8 cellular contexts compared by ENCODE assay signal in genomic region chr9:134136117-134136996, GRCh38. TPM values are rescaled to one million over a fixed set of nuclear protein-coding genes. Genes with fewer than 3 reads are reported as not detected.
DNase-seq lines count a peak whose midpoint lies in the region; ATAC-seq, FAIRE-seq and TF ChIP-seq lines count a peak whose summit lies in the region.

No MANE protein-coding gene starts in this region.

- peaks cover 42% of the 10 kb centered on the region for H3K36me3 Mint-ChIP-seq in stimulated activated effector memory CD8-positive, alpha-beta T cell treated with anti-CD3 and anti-CD28 coated beads, Interleukin-12 subunit alpha, Interleukin-12 subunit beta, amount 100 ng/mL, for 72 hours

- H3K4me1 Mint-ChIP-seq in stimulated activated effector memory CD8-positive, alpha-beta T cell treated with anti-CD3 and anti-CD28 coated beads, Interleukin-12 subunit alpha, Interleukin-12 subunit beta, amount 100 ng/mL, for 72 hours = peaks cover 49% of the 10 kb centered on the region

- RAD21 ChIA-PET in GM12878 (lab: Charles Lee; ENCODE audit: unreplicated experiment) = interaction anchor here (0.7 to 1.0 kb wide), 2 partner anchors 26 to 111 kb away, joined by 5 to 7 read pairs; partner anchors contain the start of gene BRD3OS

- H3K9me3 Mint-ChIP-seq in stimulated activated effector memory CD8-positive, alpha-beta T cell treated with anti-CD3 and anti-CD28 coated beads, Interleukin-12 subunit alpha, Interleukin-12 subunit beta, amount 100 ng/mL, for 72 hours = no peaks in the 10 kb centered on the region

- DNase-seq in GM10248 (ENCODE audit: extremely low spot score) = peak; percentile 41
- DNase-seq in NAMALWA (ENCODE audit: low spot score) = peak; percentile 28
- no peak for DNase-seq in GM12878 (ENCODE audit: low read depth, low spot score)
- peak; percentile 12 for DNase-seq in kidney glomerular epithelial cell (lab: John Stamatoyannopoulos, UW)
- peak; percentile 8 to 60 for DNase-seq in stimulated activated effector memory CD8-positive, alpha-beta T cell treated with anti-CD3 and anti-CD28 coated beads, Interleukin-12 subunit alpha, Interleukin-12 subunit beta, amount 100 ng/mL, for 72 hours (ENCODE audit: low spot score in 2 of 2)
- DNase-seq in D721Med (ENCODE audit: insufficient read length, low spot score) = no peak
- no peak for DNase-seq in 8988T

- H3K27me3 ChIP-seq in GM12878 (replicated peaks in 1 of 2; ENCODE audit: control insufficient read depth in 2 of 2, insufficient read depth in 2 of 2, low read length in 1 of 2) = no peaks in the 10 kb centered on the region

- H3K27ac Mint-ChIP-seq in stimulated activated effector memory CD8-positive, alpha-beta T cell treated with anti-CD3 and anti-CD28 coated beads, Interleukin-12 subunit alpha, Interleukin-12 subunit beta, amount 100 ng/mL, for 72 hours = peak overlapping the region; percentile 93

- SMC1A ChIA-PET in GM12878 (lab: Charles Lee; ENCODE audit: uncharacterized antibody, unreplicated experiment) = interaction anchor here (0.9 to 1.1 kb wide), 3 partner anchors 12 to 62 kb away, joined by 3 to 5 read pairs (median 3); partner anchors contain the start of gene RNU6ATAC

- H3K4me1 ChIP-seq in GM12878 (ENCODE audit: control insufficient read depth, insufficient read depth, low read length) = peaks cover 7% of the 10 kb centered on the region

- no peaks in the 10 kb centered on the region for H3K9me3 ChIP-seq in GM12878 (replicated peaks; ENCODE audit: control insufficient read depth, insufficient read depth, low read length)

- WGBS in GM12878 (ENCODE audit: insufficient coverage, insufficient replicate concordance, low lambda C conversion rate, missing lambda C conversion rate) = under 1% methylated on average over 46 of the region's 93 CpGs

- 0 out of 2 replicates have a peak, but pooled peaks have one; percentile 22 for TF ChIP-seq POLR2A in GM12878 (IDR thresholded peaks at IDR 0.05; ENCODE audit: low read depth, low read length)

- no peak for FAIRE-seq in GM12878 (lab: Jason Lieb, UNC)
- no peak for FAIRE-seq in D721Med (lab: Jason Lieb, UNC)

- H2AFZ ChIP-seq in GM12878 (ENCODE audit: control insufficient read depth, low read depth, low read length) = no peak overlapping the region

- peak overlapping the region; percentile 49 for H3K27ac ChIP-seq in GM12878 (ENCODE audit: control insufficient read depth, insufficient read depth)

- TF ChIP-seq RAD21 in GM12878 (IDR thresholded peaks at IDR 0.05; ENCODE audit: insufficient read depth, low read depth, low read length) = no peak

- no peak for TF ChIP-seq EP300 in GM12878 (IDR thresholded peaks at IDR 0.05; ENCODE audit: borderline replicate concordance in 1 of 2, control insufficient read depth in 1 of 2, low read depth in 2 of 2, low read length in 2 of 2)

- TF ChIP-seq CTCF in GM10248 (IDR thresholded peaks at IDR 0.05; ENCODE audit: control extremely low read depth, extremely low read depth, low read depth, missing control alignments) (no peak), GM12878 (IDR thresholded peaks at IDR 0.05 in 2 of 3, conservative IDR thresholded peaks at IDR 0.05 in 1 of 3; ENCODE audit: control insufficient read depth in 2 of 3, extremely low read depth in 1 of 3, insufficient read depth in 1 of 3, low read depth in 3 of 3, low read length in 3 of 3) (no peak), D721Med (IDR thresholded peaks at IDR 0.05; ENCODE audit: insufficient read depth, missing control alignments) (no peak)

- CTCF ChIA-PET in GM10248 (lab: Yijun Ruan, JAX) = interaction anchor here (0.7 to 1.5 kb wide), 4 partner anchors 13 to 143 kb away, joined by 3 to 6 read pairs (median 3); no protein-coding TSS in a partner anchor
- CTCF ChIA-PET in GM12878 (lab: Yijun Ruan, JAX) = interaction anchor here (0.7 to 1.3 kb wide), 5 partner anchors 26 to 307 kb away, joined by 4 to 5 read pairs (median 5); partner anchors contain the start of gene RNU6ATAC

- H3K79me2 ChIP-seq in GM12878 (ENCODE audit: control insufficient read depth, insufficient read depth, low read length) = peaks cover 39% of the 10 kb centered on the region

- POLR2A ChIA-PET in GM10248 (lab: Yijun Ruan, JAX) (no interaction called here), GM12878 (lab: Charles Lee) (interaction anchor here (0.5 to 1.1 kb wide), 4 partner anchors 14 to 112 kb away, joined by 3 read pairs; partner anchors contain the start of gene RNU6ATAC)

- peak overlapping the region; percentile 88 for H3K4me3 ChIP-seq in GM12878

- H3K9ac ChIP-seq in GM12878 (ENCODE audit: control insufficient read depth, insufficient read depth, low read length) = peak overlapping the region; percentile 75

- peak overlapping the region; percentile 88 for H3K4me3 Mint-ChIP-seq in stimulated activated effector memory CD8-positive, alpha-beta T cell treated with anti-CD3 and anti-CD28 coated beads, Interleukin-12 subunit alpha, Interleukin-12 subunit beta, amount 100 ng/mL, for 72 hours

- H4K20me1 ChIP-seq in GM12878 (ENCODE audit: control insufficient read depth, insufficient read depth) = peaks cover 4% of the 10 kb centered on the region; the same call in 1 of the 2 replicates

- in situ Hi-C loops in GM12878 (cut with MboI) = no loop called here

- ATAC-seq in GM21723 (IDR thresholded peaks at IDR 0.05; ENCODE audit: unreplicated experiment) (peak; percentile 20), GM12878 (peak; percentile 4; the same call in 2 of the 3 replicates)
- ATAC-seq in stimulated activated effector memory CD8-positive, alpha-beta T cell treated with anti-CD3 and anti-CD28 coated beads, Interleukin-12 subunit alpha, Interleukin-12 subunit beta, amount 100 ng/mL, for 72 hours = peak; percentile 15

- intact Hi-C loops in GM12878 (cut with micrococcal nuclease; ENCODE audit: unreplicated experiment) = loop anchor here (2.0 kb wide), 1 partner anchor 28 kb away; the partner anchor contains the start of gene RNU6ATAC

- no TSS peak for BruUV-seq in GM12878 (replicated peaks; lab: Mats Ljungman, UMichigan)

- peaks cover 0 to 4% of the 10 kb centered on the region in 2 experiments; a peak in 3 of 4 replicates for H3K36me3 ChIP-seq in GM12878 (ENCODE audit: control insufficient read depth in 2 of 2, insufficient read depth in 2 of 2, low read length in 1 of 2)

- H3K4me2 ChIP-seq in GM12878 (ENCODE audit: control insufficient read depth, insufficient read depth) = peak overlapping the region; percentile 80

TF ChIP-seq in GM12878, 131 proteins besides CTCF, POLR2A, EP300 and RAD21 (continues in another document):
- no peak for TF ChIP-seq E2F8 (IDR thresholded peaks at IDR 0.05; ENCODE audit: low read depth, partially characterized antibody)
- TF ChIP-seq ESRRA (IDR thresholded peaks at IDR 0.05; ENCODE audit: low read length) = no peak

RNA-seq across cellular contexts. Expression of gene WDR5, which starts 0.5 kb away (rescaled TPM):
- 25.9 and 34.3 TPM in 2 replicates for total RNA-seq in GM12878 (2013; cell fraction: nucleolus; rRNA removed)
- total RNA-seq in GM12878 (2014; rRNA removed) (27.6 and 33.2 TPM in 2 replicates), GM12878 (2014; rRNA removed; fragmentation: Illumina TruSeq; extraction: Trizol) (24.0 and 27.0 TPM in 2 replicates), GM12878 (2021) (43.7 and 43.9 TPM in 2 replicates)
- 13.2 TPM for polyA plus RNA-seq in GM12878 (2011; ENCODE audit: low read depth)
- polyA plus RNA-seq in GM12878 (2011; rRNA removed) (25.5 and 29.0 TPM in 2 replicates), GM12878 (2014; fragmentation: Illumina TruSeq; extraction: Trizol) (30.7 and 33.1 TPM in 2 replicates), GM12878 (2014; fragmentation: Nextera tagmentation; extraction: Ambion mirVana) (1 to 10 TPM; 1.4 to 3.8 TPM), GM12878 (2014; rRNA removed) (37.1 and 44.9 TPM in 2 replicates), GM12878 (2016; fragmentation: Nextera tagmentation; extraction: Ambion mirVana) (10 to 100 TPM; 36.9 to 42.7 TPM)
- 33.1 and 40.0 TPM in 2 replicates for polyA plus RNA-seq in GM12878 (2011; cell fraction: cytosol; rRNA removed)
- polyA plus RNA-seq in GM12878 (2011; cell fraction: nucleus; rRNA removed) = 61.7 and 83.0 TPM in 2 replicates
- 22.4 and 23.7 TPM in 2 replicates for polyA plus RNA-seq in GM12878 (2012)
- polyA minus RNA-seq in GM12878 (2011; rRNA and poly(A)+ RNA removed) = 16.2 and 21.2 TPM in 2 replicates
- 12.0 and 14.2 TPM in 2 replicates for polyA minus RNA-seq in GM12878 (2011; cell fraction: cytosol; rRNA and poly(A)+ RNA removed)
- polyA minus RNA-seq in GM12878 (2011; cell fraction: nucleus; rRNA and poly(A)+ RNA removed) = 20.9 and 31.9 TPM in 2 replicates

RNA-seq across cellular contexts. Expression of gene RNU6ATAC, which starts 28.0 kb away (rescaled TPM):
- total RNA-seq in GM12878 (2013; cell fraction: nucleolus; rRNA removed) = not detected in 2 replicates
- total RNA-seq in GM12878 (2014; rRNA removed) (not detected in 2 replicates), GM12878 (2014; rRNA removed; fragmentation: Illumina TruSeq; extraction: Trizol) (184 and 189 TPM in 2 replicates), GM12878 (2021) (69.7 and 89.7 TPM in 2 replicates)
- polyA plus RNA-seq in GM12878 (2011; ENCODE audit: low read depth) = not detected
- polyA plus RNA-seq in GM12878 (2011; rRNA removed) (not detected in 2 replicates), GM12878 (2014; fragmentation: Illumina TruSeq; extraction: Trizol) (not detected in 2 replicates), GM12878 (2014; fragmentation: Nextera tagmentation; extraction: Ambion mirVana) (not detected), GM12878 (2014; rRNA removed) (not detected in 2 replicates), GM12878 (2016; fragmentation: Nextera tagmentation; extraction: Ambion mirVana) (not detected)
- polyA plus RNA-seq in GM12878 (2011; cell fraction: cytosol; rRNA removed) = not detected in 2 replicates
- polyA plus RNA-seq in GM12878 (2011; cell fraction: nucleus; rRNA removed) = not detected in 2 replicates
- not detected in 2 replicates for polyA plus RNA-seq in GM12878 (2012)
- polyA minus RNA-seq in GM12878 (2011; rRNA and poly(A)+ RNA removed) = under 0.01 and 1,618 TPM in 2 replicates
- 495 and 1,333 TPM in 2 replicates for polyA minus RNA-seq in GM12878 (2011; cell fraction: cytosol; rRNA and poly(A)+ RNA removed)
- under 0.01 TPM in 2 replicates for polyA minus RNA-seq in GM12878 (2011; cell fraction: nucleus; rRNA and poly(A)+ RNA removed)

Comparison
In these comparisons a context has a peak if more than half of its experiments do, and no peak if none do; other contexts are left out.
1. DNase-seq: peak in GM10248 (single experiment), NAMALWA (single experiment), kidney glomerular epithelial cell (single experiment) and stimulated activated effector memory CD8-positive, alpha-beta T cell treated with anti-CD3 and anti-CD28 coated beads, Interleukin-12 subunit alpha, Interleukin-12 subunit beta, amount 100 ng/mL, for 72 hours (2 of 2); none in GM12878 (single experiment), D721Med (single experiment) and 8988T (single experiment).
2. Peak in every context shown above with its lines, with median percentiles within 50 percentile points of each other: ATAC-seq.